ENCODE assay signal across 1 cellular context in the genomic region with DNA sequence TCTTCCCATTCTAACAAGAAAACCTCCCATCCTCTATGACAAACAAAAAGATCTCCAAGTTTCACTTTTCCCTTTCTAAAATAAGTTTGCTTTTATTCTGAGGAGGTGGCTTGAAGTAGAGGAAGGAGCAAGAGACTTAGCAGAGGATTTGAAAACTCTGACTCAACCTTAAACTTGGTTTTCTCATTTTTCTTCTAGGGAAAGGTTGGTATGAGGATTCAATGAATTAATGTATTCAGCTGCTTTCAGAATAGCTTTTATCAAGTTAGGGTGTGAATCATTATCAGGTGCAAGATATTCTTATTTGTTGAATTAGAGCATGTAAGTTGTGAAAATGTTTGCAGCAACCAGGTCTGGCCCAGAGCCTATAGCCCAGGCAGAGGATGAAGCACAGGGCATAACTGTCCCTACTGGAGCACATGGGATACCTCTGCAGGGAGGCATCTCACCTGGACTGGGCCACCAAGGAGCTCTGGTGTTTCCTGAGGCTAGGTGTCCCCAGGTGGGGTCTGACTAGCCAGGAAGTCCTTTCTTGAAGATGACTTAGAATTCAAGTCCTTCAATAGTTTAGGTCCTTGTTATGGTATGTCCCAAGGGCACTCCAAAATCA.
TF ChIP-seq lines count a peak whose summit lies in the region.

No MANE protein-coding gene starts in this region.

TF ChIP-seq in SK-N-SH treated with all-trans-retinoic acid at 6 μM for 48 hours, 23 proteins besides CTCF, POLR2A, EP300 and RAD21 (continued from another document):
- TF ChIP-seq, protein P1, sequence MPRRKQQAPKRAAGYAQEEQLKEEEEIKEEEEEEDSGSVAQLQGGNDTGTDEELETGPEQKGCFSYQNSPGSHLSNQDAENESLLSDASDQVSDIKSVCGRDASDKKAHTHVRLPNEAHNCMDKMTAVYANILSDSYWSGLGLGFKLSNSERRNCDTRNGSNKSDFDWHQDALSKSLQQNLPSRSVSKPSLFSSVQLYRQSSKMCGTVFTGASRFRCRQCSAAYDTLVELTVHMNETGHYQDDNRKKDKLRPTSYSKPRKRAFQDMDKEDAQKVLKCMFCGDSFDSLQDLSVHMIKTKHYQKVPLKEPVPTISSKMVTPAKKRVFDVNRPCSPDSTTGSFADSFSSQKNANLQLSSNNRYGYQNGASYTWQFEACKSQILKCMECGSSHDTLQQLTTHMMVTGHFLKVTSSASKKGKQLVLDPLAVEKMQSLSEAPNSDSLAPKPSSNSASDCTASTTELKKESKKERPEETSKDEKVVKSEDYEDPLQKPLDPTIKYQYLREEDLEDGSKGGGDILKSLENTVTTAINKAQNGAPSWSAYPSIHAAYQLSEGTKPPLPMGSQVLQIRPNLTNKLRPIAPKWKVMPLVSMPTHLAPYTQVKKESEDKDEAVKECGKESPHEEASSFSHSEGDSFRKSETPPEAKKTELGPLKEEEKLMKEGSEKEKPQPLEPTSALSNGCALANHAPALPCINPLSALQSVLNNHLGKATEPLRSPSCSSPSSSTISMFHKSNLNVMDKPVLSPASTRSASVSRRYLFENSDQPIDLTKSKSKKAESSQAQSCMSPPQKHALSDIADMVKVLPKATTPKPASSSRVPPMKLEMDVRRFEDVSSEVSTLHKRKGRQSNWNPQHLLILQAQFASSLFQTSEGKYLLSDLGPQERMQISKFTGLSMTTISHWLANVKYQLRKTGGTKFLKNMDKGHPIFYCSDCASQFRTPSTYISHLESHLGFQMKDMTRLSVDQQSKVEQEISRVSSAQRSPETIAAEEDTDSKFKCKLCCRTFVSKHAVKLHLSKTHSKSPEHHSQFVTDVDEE (CRISPR knock-in tag; IDR thresholded peaks at IDR 0.05): no peak
